ENCODE assay signal across 13 cellular contexts in genomic region chr19:10651821-10652220, GRCh38. TPM values are rescaled to one million over a fixed set of nuclear protein-coding genes. Genes with fewer than 3 reads are reported as not detected.
DNase-seq lines count a peak whose midpoint lies in the region; ATAC-seq and TF ChIP-seq lines count a peak whose summit lies in the region.
"Had no signal": no experiment of that assay in that cellular context is flagged by ENCODE, and none has a peak within 500 bp of the region (broad histone marks: within the 10 kb centered on the region; RNA-seq: fewer than 3 reads in every experiment).

No MANE protein-coding gene starts in this region.

- no peaks in the 10 kb centered on the region for H3K27me3 ChIP-seq in mammary epithelial cell (ENCODE audit: insufficient read depth, low read length)
- H3K27me3 ChIP-seq: breast epithelium, upper lobe of right lung had no signal

- H3K27me3 Mint-ChIP-seq in MCF 10A (ENCODE audit: insufficient read depth, unreplicated experiment) (no peaks in the 10 kb centered on the region), immature natural killer cell (ENCODE audit: low read depth in 3 of 3) (peaks cover 27 to 35% (median 30%) of the 10 kb centered on the region in 3 donors)
- peaks cover 2% of the 10 kb centered on the region for H3K27me3 Mint-ChIP-seq in T-helper 2 cell treated with Interferon-gamma antibody and Interleukin-4, amounts not matched to agents 5 μg/mL and 100 μg/mL, for 36 hours (ENCODE audit: low read depth)

- H3K27ac ChIP-seq in mammary epithelial cell (ENCODE audit: insufficient read depth, low read depth, low read length): no peak overlapping the region

- H4K20me1 ChIP-seq in mammary epithelial cell (ENCODE audit: insufficient read depth, low read length): peaks cover 5% of the 10 kb centered on the region

- H3K4me1 Mint-ChIP-seq in MCF 10A (ENCODE audit: insufficient read depth, unreplicated experiment) (peaks cover 12% of the 10 kb centered on the region), immature natural killer cell (peaks cover 39% of the 10 kb centered on the region in 2 donors)
- H3K4me1 Mint-ChIP-seq in T-helper 2 cell treated with Interferon-gamma antibody and Interleukin-4, amounts not matched to agents 5 μg/mL and 100 μg/mL, for 36 hours (ENCODE audit: low read depth): peaks cover 23% of the 10 kb centered on the region

- H3K9me3 ChIP-seq in mammary epithelial cell (replicated peaks; ENCODE audit: insufficient read depth, low read length): no peaks in the 10 kb centered on the region
- H3K9me3 ChIP-seq: breast epithelium, upper lobe of right lung had no signal

- intact Hi-C loops in MCF 10A (cut with micrococcal nuclease): loop anchor here (2.0 kb wide), 1 partner anchor 43 kb away; no protein-coding TSS in a partner anchor
- intact Hi-C loops in mammary epithelial cell (cut with micrococcal nuclease): loop anchor here (5.0 kb wide), 3 partner anchors 85 to 250 kb away; partner anchors contain the start of genes CDC37, CDKN2D, KEAP1 and KRI1

- peaks cover 39% of the 10 kb centered on the region for H3K79me2 ChIP-seq in mammary epithelial cell (ENCODE audit: insufficient read depth, low read length)

- H3K4me3 Mint-ChIP-seq in MCF 10A (ENCODE audit: unreplicated experiment): peak overlapping the region; percentile 77
- peak overlapping the region; percentile 61 for H3K4me3 Mint-ChIP-seq in T-helper 2 cell treated with Interferon-gamma antibody and Interleukin-4, amounts not matched to agents 5 μg/mL and 100 μg/mL, for 36 hours
- H3K4me3 Mint-ChIP-seq in immature natural killer cell: peak overlapping the region; percentile 30 to 68 (median 54)

- H3K4me1 ChIP-seq in mammary epithelial cell (ENCODE audit: insufficient read depth, low read length): peaks cover 8% of the 10 kb centered on the region

- H3K36me3 ChIP-seq in mammary epithelial cell (ENCODE audit: insufficient read depth, low read length): no peaks in the 10 kb centered on the region
- H3K36me3 ChIP-seq: breast epithelium, upper lobe of right lung had no signal

- H2AFZ ChIP-seq in mammary epithelial cell (ENCODE audit: low read depth, low read length): no peak overlapping the region

- BruUV-seq in MCF 10A (replicated peaks; lab: Mats Ljungman, UMichigan): no TSS peak
- no TSS peak for BruUV-seq in mammary epithelial cell (replicated peaks; lab: Mats Ljungman, UMichigan)

- H3K9me3 Mint-ChIP-seq in MCF 10A (ENCODE audit: unreplicated experiment): no peaks in the 10 kb centered on the region
- no peaks in the 10 kb centered on the region for H3K9me3 Mint-ChIP-seq in T-helper 2 cell treated with Interferon-gamma antibody and Interleukin-4, amounts not matched to agents 5 μg/mL and 100 μg/mL, for 36 hours
- no peaks in the 10 kb centered on the region for H3K9me3 Mint-ChIP-seq in immature natural killer cell

- DNase-seq in MCF 10A (ENCODE audit: unreplicated experiment) (no peak), mammary epithelial cell (no peak), immature natural killer cell (no peak), HUDEP-2 (lab: John Stamatoyannopoulos, UW; ENCODE audit: unreplicated experiment in 76 of 76) (no peak), NCI-H1694 treated with DMSO at 0.1 percent for 48 hours (lab: John Stamatoyannopoulos, UW) (no peak), foreskin fibroblast (no peak)
- no peak for DNase-seq in T-helper 2 cell treated with Interferon-gamma antibody and Interleukin-4, amounts not matched to agents 5 μg/mL and 100 μg/mL, for 36 hours (ENCODE audit: low spot score)
- DNase-seq: activated CD8-positive, alpha-beta memory T cell treated with anti-CD3 and anti-CD28 coated beads for 24 hours; NCI-H1436 treated with DMSO at 0.1 percent for 48 hours; SW 1271; upper lobe of right lung had no signal

- WGBS in mammary epithelial cell (ENCODE audit: low coverage, missing lambda C conversion rate): 85% methylated on average over 3 of the region's 3 CpGs

- no peak for ATAC-seq in GM21390 (IDR thresholded peaks at IDR 0.05; ENCODE audit: unreplicated experiment)
- ATAC-seq: upper lobe of right lung had no signal

- no peak overlapping the region for H3K9ac ChIP-seq in mammary epithelial cell (ENCODE audit: insufficient read depth, low read length)

- H3K36me3 Mint-ChIP-seq in MCF 10A (ENCODE audit: insufficient read depth, unreplicated experiment): peaks cover 17% of the 10 kb centered on the region
- peaks cover 22% of the 10 kb centered on the region for H3K36me3 Mint-ChIP-seq in T-helper 2 cell treated with Interferon-gamma antibody and Interleukin-4, amounts not matched to agents 5 μg/mL and 100 μg/mL, for 36 hours (ENCODE audit: low read depth)
- H3K36me3 Mint-ChIP-seq in immature natural killer cell: no peaks in the 10 kb centered on the region

- CTCF ChIA-PET in MCF 10A (lab: Yijun Ruan, JAX): interaction anchor here (0.5 to 5.1 kb wide), 2 partner anchors 46 to 71 kb away, joined by 3 to 40 read pairs; no protein-coding TSS in a partner anchor
- CTCF ChIA-PET in mammary epithelial cell (lab: Charles Lee; ENCODE audit: low non-redundant PET): no interaction called here

- TF ChIP-seq CTCF in MCF 10A (IDR thresholded peaks at IDR 0.05; ENCODE audit: unreplicated experiment): no peak
- no peak for TF ChIP-seq CTCF in mammary epithelial cell (conservative IDR thresholded peaks at IDR 0.05 in 1 of 2, IDR thresholded peaks at IDR 0.05 in 1 of 2; ENCODE audit: extremely low read depth in 1 of 2, insufficient read depth in 1 of 2, low read depth in 1 of 2, low read length in 2 of 2)
- TF ChIP-seq CTCF in foreskin fibroblast (IDR thresholded peaks at IDR 0.05; ENCODE audit: low read depth, low read length): no peak

- POLR2A ChIA-PET in MCF 10A (lab: Yijun Ruan, JAX): interaction anchor here (0.6 to 1.8 kb wide), 4 partner anchors 27 to 116 kb away, joined by 3 to 5 read pairs (median 4); no protein-coding TSS in a partner anchor

- H3K4me3 ChIP-seq in mammary epithelial cell (replicated peaks in 1 of 3; ENCODE audit: insufficient read depth in 1 of 3, low read depth in 2 of 3, low read length in 3 of 3): no peak overlapping the region
- no peak overlapping the region for H3K4me3 ChIP-seq in foreskin fibroblast (ENCODE audit: low read depth in 1 of 2, low read length in 2 of 2)

- dilution Hi-C loops in mammary epithelial cell (cut with HindIII; ENCODE audit: low sequenced_read_pairs): no loop called here

- no peak overlapping the region for H3K4me2 ChIP-seq in mammary epithelial cell (ENCODE audit: insufficient read depth, low read depth, low read length)

- H3K27ac Mint-ChIP-seq in MCF 10A (ENCODE audit: low read depth, unreplicated experiment) (no peak overlapping the region), immature natural killer cell (peak overlapping the region; percentile 74 to 99 (median 90))
- no peak overlapping the region for H3K27ac Mint-ChIP-seq in T-helper 2 cell treated with Interferon-gamma antibody and Interleukin-4, amounts not matched to agents 5 μg/mL and 100 μg/mL, for 36 hours

- in situ Hi-C loops in mammary epithelial cell (cut with MboI; ENCODE audit: low sequenced_read_pairs in 2 of 2): no loop called here

RNA-seq across cellular contexts. Expression of gene ILF3, which starts 2.3 kb away (rescaled TPM):
- total RNA-seq in MCF 10A (2022): 278 and 297 TPM in 2 replicates
- total RNA-seq in mammary epithelial cell: 100 to 1,000 TPM in 1 of 2 donors, 10 to 100 TPM in 1; 75.5 to 252 TPM
- 139 TPM for polyA plus RNA-seq in mammary epithelial cell
- polyA minus RNA-seq in mammary epithelial cell: 177 TPM
- 100 to 1,000 TPM in 1 of 3 donors, 10 to 100 TPM in 2; 33.7 to 107 (median 52.2) TPM for polyA plus RNA-seq in immature natural killer cell

RNA-seq across cellular contexts. Expression of gene SLC44A2, which starts 26.5 kb away (rescaled TPM):
- 6.2 and 10.6 TPM in 2 replicates for total RNA-seq in MCF 10A (2022)
- 10 to 100 TPM; 64.8 to 87.9 TPM for total RNA-seq in mammary epithelial cell
- 65.0 TPM for polyA plus RNA-seq in mammary epithelial cell
- 261 TPM for polyA minus RNA-seq in mammary epithelial cell
- 100 to 1,000 TPM; 195 to 449 (median 327) TPM for polyA plus RNA-seq in immature natural killer cell

RNA-seq across cellular contexts. Expression of gene QTRT1, which starts 49.4 kb away (rescaled TPM):
- total RNA-seq in MCF 10A (2022): 57.5 and 71.3 TPM in 2 replicates
- 10 to 100 TPM; 22.2 to 42.7 TPM for total RNA-seq in mammary epithelial cell
- 35.4 TPM for polyA plus RNA-seq in mammary epithelial cell
- polyA minus RNA-seq in mammary epithelial cell: 5.5 TPM
- polyA plus RNA-seq in immature natural killer cell: 10 to 100 TPM; 25.5 to 48.1 (median 33.7) TPM

Comparison
In these comparisons a context has a peak if more than half of its experiments do, and no peak if none do; other contexts are left out.
1. H3K27ac Mint-ChIP-seq: peak in immature natural killer cell (6 of 6); none in MCF 10A (single experiment) and T-helper 2 cell treated with Interferon-gamma antibody and Interleukin-4, amounts not matched to agents 5 μg/mL and 100 μg/mL, for 36 hours (single experiment).
2. Peak in every context shown above with its lines, with median percentiles within 50 percentile points of each other: H3K4me3 Mint-ChIP-seq.